ENCODE assay signal across 8 cellular contexts in genomic region chr1:153945795-153946621, GRCh38. TPM values are rescaled to one million over a fixed set of nuclear protein-coding genes. Genes with fewer than 3 reads are reported as not detected.
DNase-seq lines count a peak whose midpoint lies in the region; ATAC-seq, FAIRE-seq and TF ChIP-seq lines count a peak whose summit lies in the region.

No MANE protein-coding gene starts in this region.

- H2AFZ ChIP-seq in astrocyte (ENCODE audit: low read depth, low read length), result peak overlapping the region; percentile 67

- H4K20me1 ChIP-seq in astrocyte (ENCODE audit: insufficient read depth, low read length), result peaks cover 8% of the 10 kb centered on the region

- H3K4me1 Mint-ChIP-seq in T-helper 17 cell (peaks cover 43% of the 10 kb centered on the region), astrocyte (ENCODE audit: low read depth, unreplicated experiment) (peaks cover 6% of the 10 kb centered on the region)

- no peaks in the 10 kb centered on the region for H3K9me3 ChIP-seq in T-helper 17 cell (ENCODE audit: control insufficient read depth, low read length, poor library complexity, severe bottlenecking)
- H3K9me3 ChIP-seq in astrocyte (ENCODE audit: insufficient read depth, low read depth, low read length), result no peaks in the 10 kb centered on the region

- H3K27me3 Mint-ChIP-seq in T-helper 17 cell (no peaks in the 10 kb centered on the region), astrocyte (ENCODE audit: low read depth, unreplicated experiment) (no peaks in the 10 kb centered on the region)

- H3K27ac ChIP-seq in astrocyte (ENCODE audit: low read depth, low read length), result peak overlapping the region; percentile 47

- H3K4me3 ChIP-seq in astrocyte (ENCODE audit: insufficient read depth, low read depth, low read length) (peak overlapping the region; percentile 78), skeletal muscle cell (ENCODE audit: low read depth, low read length) (peak overlapping the region; percentile 83)

- H3K27ac Mint-ChIP-seq in T-helper 17 cell (peak overlapping the region; percentile 94), astrocyte (ENCODE audit: unreplicated experiment) (peak overlapping the region; percentile 26)

- ATAC-seq in GM21717 (IDR thresholded peaks at IDR 0.05; ENCODE audit: unreplicated experiment) (peak; percentile 58), T-helper 17 cell (peak; percentile 65)

- no peaks in the 10 kb centered on the region for H3K9me3 Mint-ChIP-seq in astrocyte (ENCODE audit: unreplicated experiment)

- no peak for TF ChIP-seq RAD21 in Ishikawa (IDR thresholded peaks at IDR 0.05; ENCODE audit: low read depth)

- H3K4me2 ChIP-seq in astrocyte (ENCODE audit: low read length), result peak overlapping the region; percentile 96

- DNase-seq in ELR (ENCODE audit: low read depth) (peak; percentile 73), T-helper 17 cell (peak; percentile 55 to 75 (median 74)), astrocyte (ENCODE audit: low read depth) (peak; percentile 33), hypothalamus (lab: John Stamatoyannopoulos, UW) (peak in 49 of 51 donors; percentile 18 to 85 (median 70)), skeletal muscle cell (ENCODE audit: low read depth) (no peak), NCI-H1436 (lab: John Stamatoyannopoulos, UW) (no peak)

- H3K36me3 Mint-ChIP-seq in T-helper 17 cell (ENCODE audit: low read depth) (peaks cover 12% of the 10 kb centered on the region), astrocyte (ENCODE audit: low read depth, unreplicated experiment) (peaks cover 14% of the 10 kb centered on the region)

- TF ChIP-seq EP300 in Ishikawa (IDR thresholded peaks at IDR 0.05; ENCODE audit: borderline replicate concordance), result no peak

- peaks cover 11% of the 10 kb centered on the region for H3K36me3 ChIP-seq in astrocyte (ENCODE audit: insufficient read depth, low read length)

- H3K79me2 ChIP-seq in astrocyte (ENCODE audit: insufficient read depth, low read length), result peaks cover 26% of the 10 kb centered on the region

- no peak for TF ChIP-seq CTCF in astrocyte (IDR thresholded peaks at IDR 0.05; ENCODE audit: insufficient read depth, low read depth, low read length)

- H3K4me3 Mint-ChIP-seq in T-helper 17 cell (peak overlapping the region; percentile 95), astrocyte (ENCODE audit: unreplicated experiment) (peak overlapping the region; percentile 90)

- H3K4me1 ChIP-seq in astrocyte (ENCODE audit: insufficient read depth, low read length), result peaks cover 9% of the 10 kb centered on the region

- no peaks in the 10 kb centered on the region for H3K27me3 ChIP-seq in astrocyte (ENCODE audit: insufficient read depth, low read length)

- peak overlapping the region; percentile 85 for H3K9ac ChIP-seq in astrocyte (ENCODE audit: low read length)

- no peak for FAIRE-seq in astrocyte (lab: Jason Lieb, UNC)

TF ChIP-seq in Ishikawa, 13 proteins besides CTCF, POLR2A, EP300 and RAD21:
- peak; percentile 48; the same call in 1 of the 2 replicates for TF ChIP-seq ZBTB7A (IDR thresholded peaks at IDR 0.05; ENCODE audit: low read depth)
- no peak for TF ChIP-seq CREB1 (IDR thresholded peaks at IDR 0.05; ENCODE audit: low read depth)
- no peak for TF ChIP-seq CEBPB (IDR thresholded peaks at IDR 0.05)
- TF ChIP-seq TCF12 (IDR thresholded peaks at IDR 0.05; ENCODE audit: low read depth), result no peak; the same call in 1 of the 2 replicates
- TF ChIP-seq NFIC (IDR thresholded peaks at IDR 0.05), result 0 out of 2 replicates have a peak, but pooled peaks have one; percentile 6
- no peak for TF ChIP-seq TEAD4 (IDR thresholded peaks at IDR 0.05)
- TF ChIP-seq FOXM1 (IDR thresholded peaks at IDR 0.05; ENCODE audit: borderline replicate concordance, low read depth), result no peak
- peak; percentile 78 for TF ChIP-seq MAX (IDR thresholded peaks at IDR 0.05)
- peak; percentile 87 for TF ChIP-seq USF1 (IDR thresholded peaks at IDR 0.05)
- TF ChIP-seq TAF1 (IDR thresholded peaks at IDR 0.05; ENCODE audit: low read depth), result peak; percentile 55
- TF ChIP-seq EGR1 (IDR thresholded peaks at IDR 0.05), result no peak
- TF ChIP-seq REST (IDR thresholded peaks at IDR 0.05; ENCODE audit: low read depth), result no peak
- TF ChIP-seq YY1 (IDR thresholded peaks at IDR 0.05; ENCODE audit: low read depth), result peak; percentile 16

RNA-seq across cellular contexts. Expression of gene DENND4B, which starts 0.5 kb away (rescaled TPM):
- total RNA-seq in T-helper 17 cell (100 to 1,000 TPM; 120 to 157 TPM), astrocyte (31.3 and 32.2 TPM in 2 replicates)

RNA-seq across cellular contexts. Expression of gene CRTC2, which starts 12.4 kb away (rescaled TPM):
- total RNA-seq in T-helper 17 cell (100 to 1,000 TPM; 133 to 151 TPM), astrocyte (38.3 and 38.4 TPM in 2 replicates)

RNA-seq across cellular contexts. Expression of gene SLC39A1, which starts 17.3 kb away (rescaled TPM):
- total RNA-seq in T-helper 17 cell (10 to 100 TPM; 14.1 to 16.4 TPM), astrocyte (90.2 and 91.7 TPM in 2 replicates)

RNA-seq across cellular contexts. Expression of gene CREB3L4, which starts 21.7 kb away (rescaled TPM):
- total RNA-seq in T-helper 17 cell (1 to 10 TPM; 4.5 to 6.0 TPM), astrocyte (5.3 and 6.1 TPM in 2 replicates)

RNA-seq across cellular contexts. Expression of gene GATAD2B, which starts 23.2 kb away (rescaled TPM):
- total RNA-seq in T-helper 17 cell (10 to 100 TPM; 63.3 to 72.9 TPM), astrocyte (48.4 and 56.9 TPM in 2 replicates)

Comparison
In these comparisons a context has a peak if more than half of its experiments do, and no peak if none do; other contexts are left out.
1. DNase-seq: peak in ELR (single experiment), T-helper 17 cell (3 of 3), astrocyte (single experiment) and hypothalamus (49 of 51); none in skeletal muscle cell (single experiment) and NCI-H1436 (single experiment).